In the genomic region with DNA sequence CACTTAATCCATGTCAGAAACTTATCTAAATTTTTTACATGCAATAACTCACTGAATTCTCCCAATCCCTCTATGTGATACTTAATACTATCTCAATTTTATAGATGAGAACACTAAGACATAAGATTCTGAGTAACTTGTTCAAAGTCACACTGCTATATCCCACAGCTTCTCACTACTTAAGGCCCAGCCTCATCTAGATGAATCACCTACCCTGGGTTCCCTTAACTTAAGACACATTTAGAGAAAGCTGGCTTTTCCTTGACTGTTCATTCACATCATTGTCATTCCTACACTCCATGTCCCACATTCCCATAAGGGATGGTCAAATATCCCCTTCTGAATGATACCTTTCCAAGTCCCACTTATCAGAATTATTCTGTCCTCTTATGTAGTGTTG, we compare ENCODE assay signal across 29 cellular contexts. TPM values are rescaled to one million over a fixed set of nuclear protein-coding genes. Genes with fewer than 3 reads are reported as not detected.
"Had no signal": no experiment of that assay in that cellular context is flagged by ENCODE, and none has a peak within 500 bp of the region (broad histone marks: within the 10 kb centered on the region; RNA-seq: fewer than 3 reads in every experiment).

No MANE protein-coding gene starts in this region.

- H3K9ac ChIP-seq: parathyroid adenoma had no signal

- H3K79me2 ChIP-seq: hepatocyte, parathyroid adenoma had no signal

- H3K9me3 ChIP-seq: esophagus squamous epithelium, gastroesophageal sphincter, heart left ventricle, left lung, mucosa of descending colon, neutrophil, right lobe of liver, thoracic aorta, tibial nerve, upper lobe of left lung had no signal

- H3K4me3 ChIP-seq: esophagus squamous epithelium, gastroesophageal sphincter, heart left ventricle, hepatocyte, left lung, mucosa of descending colon, right lobe of liver, smooth muscle cell, thoracic aorta, tibial nerve, upper lobe of left lung had no signal

- H3K36me3 ChIP-seq: esophagus squamous epithelium, gastroesophageal sphincter, heart left ventricle, neutrophil, right lobe of liver, thoracic aorta, tibial nerve, upper lobe of left lung had no signal

- H2AFZ ChIP-seq: hepatocyte, parathyroid adenoma had no signal

- H3K4me1 ChIP-seq: esophagus squamous epithelium, gastroesophageal sphincter, parathyroid adenoma, right lobe of liver, tibial nerve, upper lobe of left lung had no signal

- H3K4me2 ChIP-seq: hepatocyte, smooth muscle cell had no signal

- H3K27me3 ChIP-seq: esophagus squamous epithelium, gastroesophageal sphincter, hepatocyte, left lung, neutrophil, right lobe of liver, tibial nerve, upper lobe of left lung had no signal

- H3K27ac ChIP-seq: esophagus squamous epithelium, gastroesophageal sphincter, heart left ventricle, hepatocyte, left lung, neutrophil, parathyroid adenoma, right lobe of liver, thoracic aorta, tibial nerve, upper lobe of left lung had no signal

- FAIRE-seq: endometrium, islet of Langerhans, urothelium cell line had no signal

- DNase-seq: cortex of kidney; effector memory CD8-positive, alpha-beta T cell; erythroblast; esophagus squamous epithelium; heart left ventricle; left cardiac atrium; left lung; mesenchymal stem cell; mucosa of descending colon; naive B cell; right lobe of liver; stimulated activated CD4-positive, alpha-beta T cell treated with anti-CD3 and anti-CD28 coated beads, Interleukin-12 subunit alpha, Interleukin-12 subunit beta, amount 100 ng/mL, for 4 hours; stimulated activated CD4-positive, alpha-beta T cell treated with anti-CD3 and anti-CD28 coated beads, Interleukin-1b, Interleukin-23, amount 100 ng/mL, for 48 hours; stimulated activated CD4-positive, alpha-beta T cell treated with anti-CD3 and anti-CD28 coated beads, Interleukin-4, amount 100 ng/mL, for 24 hours; upper lobe of left lung had no signal

- ATAC-seq: effector memory CD8-positive, alpha-beta T cell; gastroesophageal sphincter; heart left ventricle; left cardiac atrium; left lung; mucosa of descending colon; natural killer cell treated with Interleukin-12 subunit alpha and Interleukin-12 subunit beta and Interleukin-15 and Interleukin-18, amount 100 ng/mL, for 72 hours; right lobe of liver had no signal

RNA-seq across cellular contexts. Expression of gene TNIP3, which starts 21.0 kb away (rescaled TPM):
- total RNA-seq: lower leg skin, neural crest cell, progenitor cell of endocrine pancreas had no signal
